Comparison of ENCODE assay signal across 1 cellular context in the genomic region with DNA sequence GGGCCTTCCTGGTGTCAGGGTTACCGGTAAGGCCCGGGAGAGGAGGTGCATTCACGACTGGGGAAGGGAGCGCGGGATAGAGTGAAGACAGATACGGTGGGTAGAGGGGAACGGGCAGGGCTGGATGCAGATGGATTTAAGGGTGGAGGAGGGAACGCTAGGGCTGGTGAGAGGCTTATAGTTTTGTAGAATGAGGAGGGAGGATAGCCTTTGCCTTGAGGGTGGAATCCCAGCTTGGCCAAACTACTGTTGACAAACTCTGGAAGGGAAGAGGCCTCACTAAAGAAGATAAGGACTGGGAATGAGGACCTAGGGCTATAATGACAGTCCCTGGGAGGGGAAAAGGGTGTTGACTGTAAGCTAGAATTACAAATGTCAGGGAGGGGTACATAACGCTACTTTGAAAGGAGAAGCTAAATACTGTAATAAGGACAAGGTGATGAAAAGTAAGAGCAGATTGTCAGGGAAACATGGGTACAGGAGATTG.
TF ChIP-seq lines count a peak whose summit lies in the region.

No MANE protein-coding gene starts in this region.

TF ChIP-seq in SK-N-SH, 30 proteins besides CTCF, POLR2A, EP300 and RAD21 (continued from another document):
- TF ChIP-seq, protein P1, sequence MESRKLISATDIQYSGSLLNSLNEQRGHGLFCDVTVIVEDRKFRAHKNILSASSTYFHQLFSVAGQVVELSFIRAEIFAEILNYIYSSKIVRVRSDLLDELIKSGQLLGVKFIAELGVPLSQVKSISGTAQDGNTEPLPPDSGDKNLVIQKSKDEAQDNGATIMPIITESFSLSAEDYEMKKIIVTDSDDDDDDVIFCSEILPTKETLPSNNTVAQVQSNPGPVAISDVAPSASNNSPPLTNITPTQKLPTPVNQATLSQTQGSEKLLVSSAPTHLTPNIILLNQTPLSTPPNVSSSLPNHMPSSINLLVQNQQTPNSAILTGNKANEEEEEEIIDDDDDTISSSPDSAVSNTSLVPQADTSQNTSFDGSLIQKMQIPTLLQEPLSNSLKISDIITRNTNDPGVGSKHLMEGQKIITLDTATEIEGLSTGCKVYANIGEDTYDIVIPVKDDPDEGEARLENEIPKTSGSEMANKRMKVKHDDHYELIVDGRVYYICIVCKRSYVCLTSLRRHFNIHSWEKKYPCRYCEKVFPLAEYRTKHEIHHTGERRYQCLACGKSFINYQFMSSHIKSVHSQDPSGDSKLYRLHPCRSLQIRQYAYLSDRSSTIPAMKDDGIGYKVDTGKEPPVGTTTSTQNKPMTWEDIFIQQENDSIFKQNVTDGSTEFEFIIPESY (IDR thresholded peaks at IDR 0.05; ENCODE audit: borderline replicate concordance, low read depth): no peak
- TF ChIP-seq SIN3A (IDR thresholded peaks at IDR 0.05; ENCODE audit: borderline replicate concordance, low read depth, low read length): no peak
- TF ChIP-seq, protein P2, sequence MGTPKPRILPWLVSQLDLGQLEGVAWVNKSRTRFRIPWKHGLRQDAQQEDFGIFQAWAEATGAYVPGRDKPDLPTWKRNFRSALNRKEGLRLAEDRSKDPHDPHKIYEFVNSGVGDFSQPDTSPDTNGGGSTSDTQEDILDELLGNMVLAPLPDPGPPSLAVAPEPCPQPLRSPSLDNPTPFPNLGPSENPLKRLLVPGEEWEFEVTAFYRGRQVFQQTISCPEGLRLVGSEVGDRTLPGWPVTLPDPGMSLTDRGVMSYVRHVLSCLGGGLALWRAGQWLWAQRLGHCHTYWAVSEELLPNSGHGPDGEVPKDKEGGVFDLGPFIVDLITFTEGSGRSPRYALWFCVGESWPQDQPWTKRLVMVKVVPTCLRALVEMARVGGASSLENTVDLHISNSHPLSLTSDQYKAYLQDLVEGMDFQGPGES (IDR thresholded peaks at IDR 0.05; ENCODE audit: low read depth, low read length): no peak
- no peak for TF ChIP-seq TCF12 (IDR thresholded peaks at IDR 0.05)
- no peak for TF ChIP-seq TEAD4 (IDR thresholded peaks at IDR 0.05; ENCODE audit: borderline replicate concordance, insufficient read depth)
- TF ChIP-seq RCOR1 (IDR thresholded peaks at IDR 0.05; ENCODE audit: low read length): no peak
- no peak for TF ChIP-seq TAF1 (IDR thresholded peaks at IDR 0.05; ENCODE audit: borderline replicate concordance, low read depth, low read length)
